Comparison of ENCODE assay signal across 1 cellular context in the genomic region with DNA sequence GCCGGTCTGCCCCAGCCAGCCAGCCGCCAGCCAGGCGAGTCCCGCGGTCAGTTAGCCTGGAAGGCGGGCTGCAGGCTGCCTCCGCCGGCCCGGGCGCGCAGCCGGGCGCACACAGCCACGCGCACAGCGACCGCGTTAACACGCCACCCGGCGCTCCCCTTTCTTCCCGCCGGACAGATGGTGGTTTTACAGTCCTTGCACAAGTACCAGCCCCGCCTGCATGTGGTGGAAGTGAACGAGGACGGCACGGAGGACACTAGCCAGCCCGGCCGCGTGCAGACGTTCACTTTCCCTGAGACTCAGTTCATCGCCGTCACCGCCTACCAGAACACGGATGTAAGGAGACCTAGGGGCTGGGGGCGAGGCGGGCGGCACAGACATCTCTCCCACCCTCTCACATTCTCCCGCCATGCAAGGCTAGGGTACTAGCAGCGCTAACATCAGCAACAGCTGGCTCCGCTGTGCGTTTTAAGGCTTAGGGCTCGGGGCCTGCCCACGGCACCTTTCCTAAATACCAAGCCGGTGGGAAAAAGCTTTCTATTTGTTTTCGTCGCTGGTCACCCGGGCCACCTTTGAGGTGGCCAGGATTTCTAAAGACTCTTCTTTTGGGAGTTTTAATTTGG.
TF ChIP-seq lines count a peak whose summit lies in the region.

No MANE protein-coding gene starts in this region.

TF ChIP-seq in HepG2, 621 proteins besides CTCF, POLR2A, EP300 and RAD21 (continued from another document and continues in another):
- TF ChIP-seq, protein P1, sequence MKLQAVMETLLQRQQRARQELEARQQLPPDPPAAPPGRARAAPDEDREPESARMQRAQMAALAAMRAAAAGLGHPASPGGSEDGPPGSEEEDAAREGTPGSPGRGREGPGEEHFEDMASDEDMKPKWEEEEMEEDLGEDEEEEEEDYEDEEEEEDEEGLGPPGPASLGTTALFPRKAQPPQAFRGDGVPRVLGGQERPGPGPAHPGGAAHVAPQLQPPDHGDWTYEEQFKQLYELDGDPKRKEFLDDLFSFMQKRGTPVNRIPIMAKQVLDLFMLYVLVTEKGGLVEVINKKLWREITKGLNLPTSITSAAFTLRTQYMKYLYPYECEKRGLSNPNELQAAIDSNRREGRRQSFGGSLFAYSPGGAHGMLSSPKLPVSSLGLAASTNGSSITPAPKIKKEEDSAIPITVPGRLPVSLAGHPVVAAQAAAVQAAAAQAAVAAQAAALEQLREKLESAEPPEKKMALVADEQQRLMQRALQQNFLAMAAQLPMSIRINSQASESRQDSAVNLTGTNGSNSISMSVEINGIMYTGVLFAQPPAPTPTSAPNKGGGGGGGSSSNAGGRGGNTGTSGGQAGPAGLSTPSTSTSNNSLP (IDR thresholded peaks at IDR 0.05; ENCODE audit: low read depth, low read length): no peak
- TF ChIP-seq SMYD3 (CRISPR knock-in tag; IDR thresholded peaks at IDR 0.05) (no peak), ZMYM2 (CRISPR knock-in tag; IDR thresholded peaks at IDR 0.05) (no peak), SOX5 (CRISPR knock-in tag; IDR thresholded peaks at IDR 0.05; ENCODE audit: borderline replicate concordance) (no peak), MYC (CRISPR knock-in tag; IDR thresholded peaks at IDR 0.05; ENCODE audit: borderline replicate concordance) (peak; percentile 34; the same call in 1 of the 2 replicates), ZNF292 (CRISPR knock-in tag; IDR thresholded peaks at IDR 0.05; ENCODE audit: borderline replicate concordance, low read depth) (no peak), ZNF160 (CRISPR knock-in tag; IDR thresholded peaks at IDR 0.05) (no peak), THYN1 (CRISPR knock-in tag; IDR thresholded peaks at IDR 0.05; ENCODE audit: borderline replicate concordance, low read depth) (no peak), FLYWCH1 (CRISPR knock-in tag; IDR thresholded peaks at IDR 0.05) (no peak), GABPB1 (CRISPR knock-in tag; IDR thresholded peaks at IDR 0.05) (peak; percentile 43; the same call in 1 of the 2 replicates), RNF2 (conservative IDR thresholded peaks at IDR 0.05; ENCODE audit: low read depth) (peak; percentile 38; the same call in 1 of the 2 replicates), MTA3 (CRISPR knock-in tag; IDR thresholded peaks at IDR 0.05) (no peak), ZNF777 (CRISPR knock-in tag; IDR thresholded peaks at IDR 0.05) (0 out of 2 replicates have a peak, but pooled peaks have one; percentile 34), RFX5 (IDR thresholded peaks at IDR 0.05; ENCODE audit: low read depth, low read length) (no peak), ZNF543 (CRISPR knock-in tag; IDR thresholded peaks at IDR 0.05) (no peak), CBX2 (IDR thresholded peaks at IDR 0.05; ENCODE audit: low read depth, low read length) (no peak), CBX2 (CRISPR knock-in tag; IDR thresholded peaks at IDR 0.05; ENCODE audit: low read depth) (peak; percentile 99), ZNF20 (CRISPR knock-in tag; IDR thresholded peaks at IDR 0.05) (no peak), POGZ (CRISPR knock-in tag; IDR thresholded peaks at IDR 0.05) (0 out of 2 replicates have a peak, but pooled peaks have one; percentile 23), FOXP1 (IDR thresholded peaks at IDR 0.05) (no peak), FOXP1 (CRISPR knock-in tag; IDR thresholded peaks at IDR 0.05) (no peak), CHD4 (IDR thresholded peaks at IDR 0.05; ENCODE audit: borderline replicate concordance, low read length) (no peak), ZNF33A (CRISPR knock-in tag; IDR thresholded peaks at IDR 0.05; ENCODE audit: borderline replicate concordance) (no peak), CENPX (CRISPR knock-in tag; IDR thresholded peaks at IDR 0.05) (no peak), ZNF317 (CRISPR knock-in tag; IDR thresholded peaks at IDR 0.05) (no peak), KDM3A (CRISPR knock-in tag; IDR thresholded peaks at IDR 0.05; ENCODE audit: low read depth) (0 out of 2 replicates have a peak, but pooled peaks have one; percentile 42), ZNF350 (CRISPR knock-in tag; IDR thresholded peaks at IDR 0.05; ENCODE audit: borderline replicate concordance, low read depth) (no peak), FOXK1 (CRISPR knock-in tag; IDR thresholded peaks at IDR 0.05; ENCODE audit: borderline replicate concordance, low read depth) (no peak), ZNF207 (IDR thresholded peaks at IDR 0.05; ENCODE audit: borderline replicate concordance) (no peak), KDM4B (CRISPR knock-in tag; IDR thresholded peaks at IDR 0.05) (no peak), ZNF530 (CRISPR knock-in tag; IDR thresholded peaks at IDR 0.05; ENCODE audit: low read depth) (no peak), ZNF547 (CRISPR knock-in tag; IDR thresholded peaks at IDR 0.05) (peak; percentile 79; the same call in 1 of the 2 replicates), ZNF724P (CRISPR knock-in tag; IDR thresholded peaks at IDR 0.05; ENCODE audit: borderline replicate concordance) (0 out of 2 replicates have a peak, but pooled peaks have one; percentile 59), ONECUT2 (CRISPR knock-in tag; IDR thresholded peaks at IDR 0.05) (no peak), HMGA1 (CRISPR knock-in tag; conservative IDR thresholded peaks at IDR 0.05) (no peak), PCBP2 (optimal IDR thresholded peaks at IDR 0.05; ENCODE audit: low read depth, low read length, poor library complexity, severe bottlenecking) (no peak)
- TF ChIP-seq, protein P2, sequence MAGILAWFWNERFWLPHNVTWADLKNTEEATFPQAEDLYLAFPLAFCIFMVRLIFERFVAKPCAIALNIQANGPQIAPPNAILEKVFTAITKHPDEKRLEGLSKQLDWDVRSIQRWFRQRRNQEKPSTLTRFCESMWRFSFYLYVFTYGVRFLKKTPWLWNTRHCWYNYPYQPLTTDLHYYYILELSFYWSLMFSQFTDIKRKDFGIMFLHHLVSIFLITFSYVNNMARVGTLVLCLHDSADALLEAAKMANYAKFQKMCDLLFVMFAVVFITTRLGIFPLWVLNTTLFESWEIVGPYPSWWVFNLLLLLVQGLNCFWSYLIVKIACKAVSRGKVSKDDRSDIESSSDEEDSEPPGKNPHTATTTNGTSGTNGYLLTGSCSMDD (CRISPR knock-in tag; IDR thresholded peaks at IDR 0.05): no peak
- TF ChIP-seq, protein P3, sequence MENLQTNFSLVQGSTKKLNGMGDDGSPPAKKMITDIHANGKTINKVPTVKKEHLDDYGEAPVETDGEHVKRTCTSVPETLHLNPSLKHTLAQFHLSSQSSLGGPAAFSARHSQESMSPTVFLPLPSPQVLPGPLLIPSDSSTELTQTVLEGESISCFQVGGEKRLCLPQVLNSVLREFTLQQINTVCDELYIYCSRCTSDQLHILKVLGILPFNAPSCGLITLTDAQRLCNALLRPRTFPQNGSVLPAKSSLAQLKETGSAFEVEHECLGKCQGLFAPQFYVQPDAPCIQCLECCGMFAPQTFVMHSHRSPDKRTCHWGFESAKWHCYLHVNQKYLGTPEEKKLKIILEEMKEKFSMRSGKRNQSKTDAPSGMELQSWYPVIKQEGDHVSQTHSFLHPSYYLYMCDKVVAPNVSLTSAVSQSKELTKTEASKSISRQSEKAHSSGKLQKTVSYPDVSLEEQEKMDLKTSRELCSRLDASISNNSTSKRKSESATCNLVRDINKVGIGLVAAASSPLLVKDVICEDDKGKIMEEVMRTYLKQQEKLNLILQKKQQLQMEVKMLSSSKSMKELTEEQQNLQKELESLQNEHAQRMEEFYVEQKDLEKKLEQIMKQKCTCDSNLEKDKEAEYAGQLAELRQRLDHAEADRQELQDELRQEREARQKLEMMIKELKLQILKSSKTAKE (CRISPR knock-in tag; IDR thresholded peaks at IDR 0.05; ENCODE audit: borderline replicate concordance): no peak
- TF ChIP-seq, protein P4, sequence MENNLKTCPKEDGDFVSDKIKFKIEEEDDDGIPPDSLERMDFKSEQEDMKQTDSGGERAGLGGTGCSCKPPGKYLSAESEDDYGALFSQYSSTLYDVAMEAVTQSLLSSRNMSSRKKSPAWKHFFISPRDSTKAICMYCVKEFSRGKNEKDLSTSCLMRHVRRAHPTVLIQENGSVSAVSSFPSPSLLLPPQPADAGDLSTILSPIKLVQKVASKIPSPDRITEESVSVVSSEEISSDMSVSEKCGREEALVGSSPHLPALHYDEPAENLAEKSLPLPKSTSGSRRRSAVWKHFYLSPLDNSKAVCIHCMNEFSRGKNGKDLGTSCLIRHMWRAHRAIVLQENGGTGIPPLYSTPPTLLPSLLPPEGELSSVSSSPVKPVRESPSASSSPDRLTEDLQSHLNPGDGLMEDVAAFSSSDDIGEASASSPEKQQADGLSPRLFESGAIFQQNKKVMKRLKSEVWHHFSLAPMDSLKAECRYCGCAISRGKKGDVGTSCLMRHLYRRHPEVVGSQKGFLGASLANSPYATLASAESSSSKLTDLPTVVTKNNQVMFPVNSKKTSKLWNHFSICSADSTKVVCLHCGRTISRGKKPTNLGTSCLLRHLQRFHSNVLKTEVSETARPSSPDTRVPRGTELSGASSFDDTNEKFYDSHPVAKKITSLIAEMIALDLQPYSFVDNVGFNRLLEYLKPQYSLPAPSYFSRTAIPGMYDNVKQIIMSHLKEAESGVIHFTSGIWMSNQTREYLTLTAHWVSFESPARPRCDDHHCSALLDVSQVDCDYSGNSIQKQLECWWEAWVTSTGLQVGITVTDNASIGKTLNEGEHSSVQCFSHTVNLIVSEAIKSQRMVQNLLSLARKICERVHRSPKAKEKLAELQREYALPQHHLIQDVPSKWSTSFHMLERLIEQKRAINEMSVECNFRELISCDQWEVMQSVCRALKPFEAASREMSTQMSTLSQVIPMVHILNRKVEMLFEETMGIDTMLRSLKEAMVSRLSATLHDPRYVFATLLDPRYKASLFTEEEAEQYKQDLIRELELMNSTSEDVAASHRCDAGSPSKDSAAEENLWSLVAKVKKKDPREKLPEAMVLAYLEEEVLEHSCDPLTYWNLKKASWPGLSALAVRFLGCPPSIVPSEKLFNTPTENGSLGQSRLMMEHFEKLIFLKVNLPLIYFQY (CRISPR knock-in tag; IDR thresholded peaks at IDR 0.05; ENCODE audit: borderline replicate concordance): no peak
- TF ChIP-seq, protein P5, sequence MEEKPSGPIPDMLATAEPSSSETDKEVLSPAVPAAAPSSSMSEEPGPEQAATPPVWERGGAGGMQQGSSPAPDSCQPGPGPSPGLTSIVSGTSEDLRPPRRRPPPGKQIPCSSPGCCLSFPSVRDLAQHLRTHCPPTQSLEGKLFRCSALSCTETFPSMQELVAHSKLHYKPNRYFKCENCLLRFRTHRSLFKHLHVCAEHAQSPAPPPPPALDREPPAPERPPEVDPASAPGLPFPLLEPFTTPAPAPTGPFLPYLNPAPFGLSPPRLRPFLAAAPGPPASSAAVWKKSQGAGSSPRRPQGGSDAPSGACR (CRISPR knock-in tag; IDR thresholded peaks at IDR 0.05): no peak
- TF ChIP-seq, protein P6, sequence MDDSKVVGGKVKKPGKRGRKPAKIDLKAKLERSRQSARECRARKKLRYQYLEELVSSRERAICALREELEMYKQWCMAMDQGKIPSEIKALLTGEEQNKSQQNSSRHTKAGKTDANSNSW (CRISPR knock-in tag; IDR thresholded peaks at IDR 0.05; ENCODE audit: borderline replicate concordance): no peak
- TF ChIP-seq, protein P7, sequence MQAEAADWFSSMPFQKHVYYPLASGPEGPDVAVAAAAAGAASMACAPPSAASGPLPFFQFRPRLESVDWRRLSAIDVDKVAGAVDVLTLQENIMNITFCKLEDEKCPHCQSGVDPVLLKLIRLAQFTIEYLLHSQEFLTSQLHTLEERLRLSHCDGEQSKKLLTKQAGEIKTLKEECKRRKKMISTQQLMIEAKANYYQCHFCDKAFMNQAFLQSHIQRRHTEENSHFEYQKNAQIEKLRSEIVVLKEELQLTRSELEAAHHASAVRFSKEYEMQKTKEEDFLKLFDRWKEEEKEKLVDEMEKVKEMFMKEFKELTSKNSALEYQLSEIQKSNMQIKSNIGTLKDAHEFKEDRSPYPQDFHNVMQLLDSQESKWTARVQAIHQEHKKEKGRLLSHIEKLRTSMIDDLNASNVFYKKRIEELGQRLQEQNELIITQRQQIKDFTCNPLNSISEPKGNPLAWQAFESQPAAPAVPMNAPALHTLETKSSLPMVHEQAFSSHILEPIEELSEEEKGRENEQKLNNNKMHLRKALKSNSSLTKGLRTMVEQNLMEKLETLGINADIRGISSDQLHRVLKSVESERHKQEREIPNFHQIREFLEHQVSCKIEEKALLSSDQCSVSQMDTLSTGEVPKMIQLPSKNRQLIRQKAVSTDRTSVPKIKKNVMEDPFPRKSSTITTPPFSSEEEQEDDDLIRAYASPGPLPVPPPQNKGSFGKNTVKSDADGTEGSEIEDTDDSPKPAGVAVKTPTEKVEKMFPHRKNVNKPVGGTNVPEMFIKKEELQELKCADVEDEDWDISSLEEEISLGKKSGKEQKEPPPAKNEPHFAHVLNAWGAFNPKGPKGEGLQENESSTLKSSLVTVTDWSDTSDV (CRISPR knock-in tag; IDR thresholded peaks at IDR 0.05): 0 out of 2 replicates have a peak, but pooled peaks have one; percentile 50
- TF ChIP-seq, protein P8, sequence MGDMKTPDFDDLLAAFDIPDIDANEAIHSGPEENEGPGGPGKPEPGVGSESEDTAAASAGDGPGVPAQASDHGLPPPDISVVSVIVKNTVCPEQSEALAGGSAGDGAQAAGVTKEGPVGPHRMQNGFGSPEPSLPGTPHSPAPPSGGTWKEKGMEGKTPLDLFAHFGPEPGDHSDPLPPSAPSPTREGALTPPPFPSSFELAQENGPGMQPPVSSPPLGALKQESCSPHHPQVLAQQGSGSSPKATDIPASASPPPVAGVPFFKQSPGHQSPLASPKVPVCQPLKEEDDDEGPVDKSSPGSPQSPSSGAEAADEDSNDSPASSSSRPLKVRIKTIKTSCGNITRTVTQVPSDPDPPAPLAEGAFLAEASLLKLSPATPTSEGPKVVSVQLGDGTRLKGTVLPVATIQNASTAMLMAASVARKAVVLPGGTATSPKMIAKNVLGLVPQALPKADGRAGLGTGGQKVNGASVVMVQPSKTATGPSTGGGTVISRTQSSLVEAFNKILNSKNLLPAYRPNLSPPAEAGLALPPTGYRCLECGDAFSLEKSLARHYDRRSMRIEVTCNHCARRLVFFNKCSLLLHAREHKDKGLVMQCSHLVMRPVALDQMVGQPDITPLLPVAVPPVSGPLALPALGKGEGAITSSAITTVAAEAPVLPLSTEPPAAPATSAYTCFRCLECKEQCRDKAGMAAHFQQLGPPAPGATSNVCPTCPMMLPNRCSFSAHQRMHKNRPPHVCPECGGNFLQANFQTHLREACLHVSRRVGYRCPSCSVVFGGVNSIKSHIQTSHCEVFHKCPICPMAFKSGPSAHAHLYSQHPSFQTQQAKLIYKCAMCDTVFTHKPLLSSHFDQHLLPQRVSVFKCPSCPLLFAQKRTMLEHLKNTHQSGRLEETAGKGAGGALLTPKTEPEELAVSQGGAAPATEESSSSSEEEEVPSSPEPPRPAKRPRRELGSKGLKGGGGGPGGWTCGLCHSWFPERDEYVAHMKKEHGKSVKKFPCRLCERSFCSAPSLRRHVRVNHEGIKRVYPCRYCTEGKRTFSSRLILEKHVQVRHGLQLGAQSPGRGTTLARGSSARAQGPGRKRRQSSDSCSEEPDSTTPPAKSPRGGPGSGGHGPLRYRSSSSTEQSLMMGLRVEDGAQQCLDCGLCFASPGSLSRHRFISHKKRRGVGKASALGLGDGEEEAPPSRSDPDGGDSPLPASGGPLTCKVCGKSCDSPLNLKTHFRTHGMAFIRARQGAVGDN (CRISPR knock-in tag; IDR thresholded peaks at IDR 0.05): peak; percentile 79
